20 cellular contexts compared by ENCODE assay signal in genomic region chr11:27696112-27696511, GRCh38. TPM values are rescaled to one million over a fixed set of nuclear protein-coding genes. Genes with fewer than 3 reads are reported as not detected.
DNase-seq lines count a peak whose midpoint lies in the region; ATAC-seq lines count a peak whose summit lies in the region.
"Had no signal": no experiment of that assay in that cellular context is flagged by ENCODE, and none has a peak within 500 bp of the region (broad histone marks: within the 10 kb centered on the region; RNA-seq: fewer than 3 reads in every experiment).

No MANE protein-coding gene starts in this region.

- DNase-seq in HCEC 1CT (peak; percentile 65), SJSA1 (ENCODE audit: low read depth in 1 of 2, low spot score in 2 of 2) (no peak), fibroblast of peridontal ligament (ENCODE audit: extremely low read depth) (peak; percentile 65), DMS 273 treated with DMSO at 0.1 percent for 48 hours (lab: John Stamatoyannopoulos, UW) (no peak), Ammon's horn (ENCODE audit: low spot score) (no peak), left ventricle myocardium superior (no peak), NCI-H187 treated with DMSO at 0.1 percent for 48 hours (lab: John Stamatoyannopoulos, UW) (no peak)
- DNase-seq: activated CD8-positive, alpha-beta memory T cell treated with anti-CD3 and anti-CD28 coated beads, Interleukin-2, amount 50 U/mL, for 48 hours; activated effector memory CD4-positive, alpha-beta T cell treated with anti-CD3 and anti-CD28 coated beads, Interleukin-2, amount 50 U/mL, for 16 hours; immature natural killer cell; KG1; lower lobe of right lung; NCI-H1930; pancreas; stimulated activated naive CD8-positive, alpha-beta T cell treated with anti-CD3 and anti-CD28 coated beads, Interleukin-15, Interleukin-2, amounts not matched to agents 100 U/mL and 50 U/mL, for 24 hours; tibial artery had no signal

- peak overlapping the region; percentile 10; the same call in 1 of the 2 replicates for H3K27ac ChIP-seq in SJSA1
- H3K27ac ChIP-seq: BLaER1 treated with 17β-estradiol and CSF1 and Interleukin-3, amounts not matched to agents 10 nM and 100 nM; cardiac muscle cell; lower lobe of right lung; pancreas; tibial artery had no signal

- no peaks in the 10 kb centered on the region for H3K27me3 ChIP-seq in SJSA1 (replicated peaks)

- H3K36me3 ChIP-seq in SJSA1, result peaks cover 14% of the 10 kb centered on the region
- H3K36me3 ChIP-seq: BLaER1 treated with 17β-estradiol and CSF1 and Interleukin-3, amounts not matched to agents 10 nM and 100 nM; cardiac muscle cell; lower lobe of right lung; pancreas; tibial artery had no signal

- ATAC-seq in left ventricle myocardium superior, result no peak
- ATAC-seq: GM12878; lower lobe of right lung; pancreas; sciatic nerve; stimulated activated naive CD8-positive, alpha-beta T cell treated with anti-CD3 and anti-CD28 coated beads, Interleukin-15, Interleukin-2, amounts not matched to agents 100 U/mL and 50 U/mL, for 24 hours had no signal

- peaks cover 27% of the 10 kb centered on the region for H3K4me1 ChIP-seq in SJSA1 (replicated peaks)

- no peaks in the 10 kb centered on the region for H3K9me3 ChIP-seq in SJSA1 (replicated peaks)
- H3K9me3 ChIP-seq: BLaER1 treated with 17β-estradiol and CSF1 and Interleukin-3, amounts not matched to agents 10 nM and 100 nM; lower lobe of right lung; pancreas; tibial artery had no signal

- intact Hi-C loops in left ventricle myocardium superior (cut with micrococcal nuclease), result loop anchor here (5.0 to 10.0 kb wide), 2 partner anchors 831 to 1639 kb away; no protein-coding TSS in a partner anchor

- H3K4me3 ChIP-seq in SJSA1, result no peak overlapping the region
- H3K4me3 ChIP-seq: BLaER1 treated with 17β-estradiol and CSF1 and Interleukin-3, amounts not matched to agents 10 nM and 100 nM; cardiac muscle cell; GM12878; lower lobe of right lung; pancreas; tibial artery had no signal

RNA-seq across cellular contexts. Expression of gene BDNF, which starts 4.1 kb away (rescaled TPM):
- 22.4 and 23.6 TPM in 2 replicates for total RNA-seq in SJSA1 (2014; rRNA removed; shearing (Covaris generic))
- total RNA-seq in left ventricle myocardium superior, result 2.4 TPM

Comparison
In these comparisons a context has a peak if more than half of its experiments do, and no peak if none do; other contexts are left out.
1. DNase-seq: peak in HCEC 1CT (single experiment) and fibroblast of peridontal ligament (single experiment); none in SJSA1 (0 of 2), DMS 273 treated with DMSO at 0.1 percent for 48 hours (single experiment), Ammon's horn (single experiment), left ventricle myocardium superior (single experiment) and NCI-H187 treated with DMSO at 0.1 percent for 48 hours (single experiment).